20 cellular contexts compared by ENCODE assay signal in genomic region chrX:40883021-40883619, GRCh38.
"Had no signal": no experiment of that assay in that cellular context is flagged by ENCODE, and none has a peak within 500 bp of the region (broad histone marks: within the 10 kb centered on the region; RNA-seq: fewer than 3 reads in every experiment).

No MANE protein-coding gene starts in this region.

- ATAC-seq: esophagus mucosa; gastrocnemius medialis; left lung; lower lobe of right lung; natural killer cell treated with Interleukin-12 subunit alpha and Interleukin-12 subunit beta and Interleukin-15 and Interleukin-18, amount 100 ng/mL, for 72 hours had no signal

- DNase-seq: cortex of kidney; dorsolateral prefrontal cortex; effector CD8-positive, alpha-beta T cell; gastrocnemius medialis; hypothalamus; left lung; lower lobe of right lung; midbrain; occipital lobe; small intestine; stimulated activated CD4-positive, alpha-beta T cell treated with anti-CD3 and anti-CD28 coated beads, Interleukin-12 subunit alpha, Interleukin-12 subunit beta, amount 100 ng/mL, for 4 hours; stimulated activated naive CD4-positive, alpha-beta T cell treated with Interleukin-2 at 50 U/mL for 16 hours; thyroid gland had no signal

- H3K4me1 Mint-ChIP-seq: memory B cell had no signal

- H3K4me3 Mint-ChIP-seq: memory B cell; natural killer cell treated with Interleukin-12 subunit alpha and Interleukin-12 subunit beta and Interleukin-15 and Interleukin-18, amount 100 ng/mL, for 72 hours; type B pancreatic cell had no signal

- H3K4me1 ChIP-seq: heart right ventricle, left lung, lower lobe of right lung, thyroid gland had no signal

- H3K36me3 Mint-ChIP-seq: memory B cell; natural killer cell treated with Interleukin-12 subunit alpha and Interleukin-12 subunit beta and Interleukin-15 and Interleukin-18, amount 100 ng/mL, for 72 hours; type B pancreatic cell had no signal

- H3K36me3 ChIP-seq: gastrocnemius medialis, heart right ventricle, left lung, lower lobe of right lung, thyroid gland had no signal

- H3K9me3 ChIP-seq: gastrocnemius medialis, heart right ventricle, left lung, lower lobe of right lung, thyroid gland had no signal

- H3K27ac Mint-ChIP-seq: memory B cell; natural killer cell treated with Interleukin-12 subunit alpha and Interleukin-12 subunit beta and Interleukin-15 and Interleukin-18, amount 100 ng/mL, for 72 hours; type B pancreatic cell had no signal

- H3K27me3 Mint-ChIP-seq: memory B cell, type B pancreatic cell had no signal

- FAIRE-seq: islet of Langerhans, small intestine, urothelium cell line had no signal

- H3K9me3 Mint-ChIP-seq: memory B cell; natural killer cell treated with Interleukin-12 subunit alpha and Interleukin-12 subunit beta and Interleukin-15 and Interleukin-18, amount 100 ng/mL, for 72 hours had no signal

- H3K27me3 ChIP-seq: thyroid gland had no signal

- H3K27ac ChIP-seq: dorsolateral prefrontal cortex, gastrocnemius medialis, heart right ventricle, left lung, lower lobe of right lung, thyroid gland had no signal

- H3K4me3 ChIP-seq: dorsolateral prefrontal cortex, gastrocnemius medialis, heart right ventricle, left lung, lower lobe of right lung, thyroid gland had no signal
